10 cellular contexts compared by ENCODE assay signal in genomic region chr7:30920021-30920583, GRCh38. TPM values are rescaled to one million over a fixed set of nuclear protein-coding genes. Genes with fewer than 3 reads are reported as not detected.
DNase-seq lines count a peak whose midpoint lies in the region; ATAC-seq and TF ChIP-seq lines count a peak whose summit lies in the region.
"Had no signal": no experiment of that assay in that cellular context is flagged by ENCODE, and none has a peak within 500 bp of the region (broad histone marks: within the 10 kb centered on the region; RNA-seq: fewer than 3 reads in every experiment).

No MANE protein-coding gene starts in this region.

- no peaks in the 10 kb centered on the region for H3K9me3 Mint-ChIP-seq in progenitor cell of endocrine pancreas (ENCODE audit: low read depth)
- H3K9me3 Mint-ChIP-seq: activated T-helper 17 cell treated with anti-CD3 and anti-CD28 coated beads, Interleukin-2, amount 50 U/mL, for 72 hours had no signal

- H3K36me3 Mint-ChIP-seq in progenitor cell of endocrine pancreas (ENCODE audit: insufficient read depth) = no peaks in the 10 kb centered on the region

- ATAC-seq in psoas muscle (peak in 3 of 4 donors; percentile 21 to 41 (median 36)), GM19467 (IDR thresholded peaks at IDR 0.05; ENCODE audit: unreplicated experiment) (no peak), GM18505 (IDR thresholded peaks at IDR 0.05; ENCODE audit: unreplicated experiment) (no peak)
- ATAC-seq: activated T-helper 17 cell treated with anti-CD3 and anti-CD28 coated beads, Interleukin-2, amount 50 U/mL, for 72 hours had no signal

- TF ChIP-seq POLR2A in GM18505 (IDR thresholded peaks at IDR 0.05; ENCODE audit: borderline replicate concordance, extremely low read depth, insufficient read depth, insufficient read length) = no peak

- H3K9me3 ChIP-seq in psoas muscle = no peaks in the 10 kb centered on the region

- TF ChIP-seq CTCF in foreskin fibroblast (IDR thresholded peaks at IDR 0.05; ENCODE audit: low read depth, low read length) (no peak), psoas muscle (IDR thresholded peaks at IDR 0.05) (no peak), progenitor cell of endocrine pancreas (IDR thresholded peaks at IDR 0.05; ENCODE audit: unreplicated experiment) (no peak)

- peak overlapping the region; percentile 68 for H3K27ac ChIP-seq in psoas muscle

- WGBS in psoas muscle, 3 donors = 50 to 58% (median 54%) methylated on average over 11 of the region's 11 CpGs

- peaks cover 3% of the 10 kb centered on the region for H3K27me3 Mint-ChIP-seq in progenitor cell of endocrine pancreas
- H3K27me3 Mint-ChIP-seq: activated T-helper 17 cell treated with anti-CD3 and anti-CD28 coated beads, Interleukin-2, amount 50 U/mL, for 72 hours had no signal

- H3K27me3 ChIP-seq in psoas muscle (ENCODE audit: insufficient read depth in 3 of 3, low read length in 2 of 3) = no peaks in the 10 kb centered on the region

- DNase-seq in DMS79 (lab: John Stamatoyannopoulos, UW) (peak; percentile 78), NCI-H2227 (lab: John Stamatoyannopoulos, UW; ENCODE audit: unreplicated experiment) (peak; percentile 50), foreskin fibroblast (peak; percentile 43 to 72), psoas muscle (peak in 1 of 2 donors; percentile 43), progenitor cell of endocrine pancreas (ENCODE audit: low spot score, unreplicated experiment) (no peak), kidney glomerular epithelial cell (lab: John Stamatoyannopoulos, UW) (no peak)

- no peak overlapping the region for H3K4me3 Mint-ChIP-seq in progenitor cell of endocrine pancreas (ENCODE audit: low read depth)
- H3K4me3 Mint-ChIP-seq: activated T-helper 17 cell treated with anti-CD3 and anti-CD28 coated beads, Interleukin-2, amount 50 U/mL, for 72 hours had no signal

- H3K4me1 Mint-ChIP-seq in progenitor cell of endocrine pancreas (ENCODE audit: low read depth) = peaks cover 11% of the 10 kb centered on the region
- H3K4me1 Mint-ChIP-seq: activated T-helper 17 cell treated with anti-CD3 and anti-CD28 coated beads, Interleukin-2, amount 50 U/mL, for 72 hours had no signal

- H3K27ac Mint-ChIP-seq in progenitor cell of endocrine pancreas = no peak overlapping the region
- H3K27ac Mint-ChIP-seq: activated T-helper 17 cell treated with anti-CD3 and anti-CD28 coated beads, Interleukin-2, amount 50 U/mL, for 72 hours had no signal

- intact Hi-C loops in psoas muscle (cut with DNase I) = no loop called here

- peaks cover 0 to 6% of the 10 kb centered on the region in 2 donors for H3K36me3 ChIP-seq in psoas muscle (ENCODE audit: insufficient read depth in 1 of 2, low read depth in 1 of 2)

- H3K4me3 ChIP-seq in foreskin fibroblast (ENCODE audit: low read depth in 1 of 2, low read length in 2 of 2) (no peak overlapping the region), psoas muscle (no peak overlapping the region)

- peaks cover 33% of the 10 kb centered on the region for H3K4me1 ChIP-seq in psoas muscle

RNA-seq across cellular contexts. Expression of gene AQP1, which starts 8.4 kb away (rescaled TPM):
- total RNA-seq in psoas muscle (100 to 1,000 TPM in 2 of 4 donors, 10 to 100 TPM in 2; 76.1 to 229 (median 110) TPM), progenitor cell of endocrine pancreas (1.3 and 1.4 TPM in 2 replicates)
- 100 to 1,000 TPM in 1 of 3 donors, 10 to 100 TPM in 2; 75.0 to 130 (median 97.8) TPM for polyA plus RNA-seq in psoas muscle

RNA-seq across cellular contexts. Expression of gene GHRHR, which starts 43.7 kb away (rescaled TPM):
- not detected for total RNA-seq in psoas muscle
- under 1 TPM in 2 of 3 donors, not detected in 1; 0.03 to 0.16 TPM for polyA plus RNA-seq in psoas muscle
- not detected in 2 replicates for total RNA-seq in progenitor cell of endocrine pancreas
- total RNA-seq: activated T-helper 17 cell treated with anti-CD3 and anti-CD28 coated beads, Interleukin-2, amount 50 U/mL, for 72 hours; mononuclear cell had no signal

Comparison
In these comparisons a context has a peak if more than half of its experiments do, and no peak if none do; other contexts are left out.
1. DNase-seq: peak in DMS79 (single experiment), NCI-H2227 (single experiment) and foreskin fibroblast (2 of 2); none in progenitor cell of endocrine pancreas (single experiment) and kidney glomerular epithelial cell (single experiment).
2. ATAC-seq: peak in psoas muscle (3 of 4); none in GM19467 (single experiment) and GM18505 (single experiment).
3. RNA of gene AQP1, which starts 8.4 kb away (total RNA-seq): 76.1 to 229 TPM in psoas muscle; 1.3 to 1.4 TPM in progenitor cell of endocrine pancreas; every median in the first group is over 10 times any median in the second.